8 cellular contexts compared by ENCODE assay signal in the genomic region with DNA sequence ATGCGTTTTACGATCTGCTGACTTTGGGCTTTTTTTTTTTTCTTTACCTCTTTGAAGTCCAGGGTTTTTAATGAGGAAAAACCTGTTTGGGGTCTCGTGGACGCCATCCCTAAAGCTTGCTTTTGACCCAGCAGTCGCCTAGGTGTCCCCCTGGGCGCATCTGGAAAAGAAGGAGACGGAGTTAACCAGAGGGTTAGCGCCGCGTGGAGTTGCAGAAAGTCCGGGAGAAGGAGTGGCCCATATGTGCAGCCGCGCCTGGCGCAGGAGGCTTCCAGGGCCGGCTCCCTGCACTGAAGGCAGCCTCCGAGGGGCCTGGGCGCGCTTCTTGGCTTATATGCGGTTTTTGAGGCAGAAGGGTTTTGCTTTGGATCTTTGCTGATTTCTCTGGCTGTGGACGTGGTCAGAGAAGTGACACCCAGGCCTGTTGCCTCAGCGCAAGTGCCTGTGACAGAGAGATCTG. TPM values are rescaled to one million over a fixed set of nuclear protein-coding genes. Genes with fewer than 3 reads are reported as not detected.
DNase-seq lines count a peak whose midpoint lies in the region; ATAC-seq lines count a peak whose summit lies in the region.

No MANE protein-coding gene starts in this region.

- H3K36me3 Mint-ChIP-seq in effector memory CD8-positive, alpha-beta T cell (ENCODE audit: insufficient read depth) = peaks cover 36% of the 10 kb centered on the region

- peak overlapping the region; percentile 76 to 97 for H3K4me3 Mint-ChIP-seq in effector memory CD8-positive, alpha-beta T cell

- H3K4me1 Mint-ChIP-seq in effector memory CD8-positive, alpha-beta T cell (ENCODE audit: low read depth in 2 of 2) = peaks cover 44 to 47% of the 10 kb centered on the region in 2 donors

- no peak for ATAC-seq in effector memory CD8-positive, alpha-beta T cell (replicated peaks)
- ATAC-seq in GM18868 (IDR thresholded peaks at IDR 0.05; ENCODE audit: unreplicated experiment) = no peak

- H3K27ac Mint-ChIP-seq in effector memory CD8-positive, alpha-beta T cell = peak overlapping the region; percentile 97

- peak; percentile 34 for DNase-seq in activated T-cell treated with anti-CD3 and anti-CD28 coated beads, Interleukin-2, amount 50 U/mL, for 1 hour
- DNase-seq in activated T-cell treated with anti-CD3 and anti-CD28 coated beads for 4 hours = no peak
- DNase-seq in RPMI7951 (ENCODE audit: low read depth) = peak; percentile 26
- DNase-seq in effector memory CD8-positive, alpha-beta T cell = no peak
- DNase-seq in myocyte (ENCODE audit: low read depth) = peak; percentile 27
- no peak for DNase-seq in activated effector memory CD4-positive, alpha-beta T cell treated with Interleukin-2 at 50 U/mL for 16 hours
- no peak for DNase-seq in GOT3 (lab: John Stamatoyannopoulos, UW)

- H3K27me3 Mint-ChIP-seq in effector memory CD8-positive, alpha-beta T cell = no peaks in the 10 kb centered on the region

- no peaks in the 10 kb centered on the region for H3K9me3 Mint-ChIP-seq in effector memory CD8-positive, alpha-beta T cell

RNA-seq across cellular contexts. Expression of gene TMEM181, which starts 0.9 kb away (rescaled TPM):
- 32.6 and 37.6 TPM in 2 replicates for total RNA-seq in RPMI7951 (2014; rRNA removed; shearing (Covaris generic))
- total RNA-seq in myocyte = 32.8 and 33.5 TPM in 2 replicates
- polyA plus RNA-seq in myocyte (2012) = 15.7 TPM

Comparison
In these comparisons a context has a peak if more than half of its experiments do, and no peak if none do; other contexts are left out.
1. DNase-seq: peak in activated T-cell treated with anti-CD3 and anti-CD28 coated beads, Interleukin-2, amount 50 U/mL, for 1 hour (single experiment), RPMI7951 (single experiment) and myocyte (single experiment); none in activated T-cell treated with anti-CD3 and anti-CD28 coated beads for 4 hours (single experiment), effector memory CD8-positive, alpha-beta T cell (0 of 3), activated effector memory CD4-positive, alpha-beta T cell treated with Interleukin-2 at 50 U/mL for 16 hours (single experiment) and GOT3 (single experiment).